ENCODE assay signal across 8 cellular contexts in the genomic region with DNA sequence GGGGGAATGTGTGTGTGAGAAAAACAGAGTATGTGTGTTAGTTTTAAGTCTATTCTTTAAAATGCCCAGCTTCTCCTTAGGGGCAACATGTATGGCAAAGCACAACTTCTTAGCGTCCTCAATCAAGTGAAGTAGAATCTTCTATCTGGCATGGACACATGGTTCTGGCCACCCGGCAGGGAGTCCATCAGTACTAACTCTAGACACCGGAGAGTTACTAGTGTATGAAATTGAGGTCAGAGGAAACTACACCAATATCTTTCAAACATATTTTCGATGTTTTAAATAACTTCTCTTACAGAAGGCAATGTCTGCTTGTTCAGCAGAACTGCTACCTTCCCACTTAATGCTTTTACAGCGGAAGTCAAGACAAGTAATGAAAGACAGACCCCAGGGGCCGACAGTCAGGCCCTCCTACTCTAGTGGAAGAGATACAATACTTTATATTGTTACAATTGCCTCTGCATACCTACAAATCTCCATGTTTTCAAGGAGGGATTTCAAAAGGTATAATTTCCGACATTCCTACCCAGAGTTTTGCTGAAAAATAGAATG.
A peak's percentile ranks its signal among the peaks of the same experiment; 100 is the strongest.
DNase-seq lines count a peak whose midpoint lies in the region; ATAC-seq and TF ChIP-seq lines count a peak whose summit lies in the region.

No MANE protein-coding gene starts in this region.

- H3K27ac Mint-ChIP-seq in HFFc6, result peak overlapping the region; percentile 89
- H3K27ac Mint-ChIP-seq in activated T-helper 1 cell treated with anti-CD3 and anti-CD28 coated beads, Interleukin-12 subunit alpha, Interleukin-12 subunit beta, Interleukin-2, Interleukin-4 antibody, amounts not matched to agents 30 ng/mL and 10 ng/mL and 1 ng/mL, durations not matched to agents 14 hours and 24 hours and 36 hours, result no peak overlapping the region

- H3K36me3 Mint-ChIP-seq in HFFc6 (ENCODE audit: low read depth), result peaks cover 18% of the 10 kb centered on the region
- peaks cover 36% of the 10 kb centered on the region for H3K36me3 Mint-ChIP-seq in activated T-helper 1 cell treated with anti-CD3 and anti-CD28 coated beads, Interleukin-12 subunit alpha, Interleukin-12 subunit beta, Interleukin-2, Interleukin-4 antibody, amounts not matched to agents 30 ng/mL and 10 ng/mL and 1 ng/mL, durations not matched to agents 14 hours and 24 hours and 36 hours (ENCODE audit: low read depth)

- ATAC-seq in gastroesophageal sphincter (no peak), HG03442 (IDR thresholded peaks at IDR 0.05; ENCODE audit: unreplicated experiment) (no peak)

- TF ChIP-seq POLR2A in gastroesophageal sphincter (IDR thresholded peaks at IDR 0.05), result no peak

- peak overlapping the region; percentile 58 for H3K4me3 Mint-ChIP-seq in HFFc6
- H3K4me3 Mint-ChIP-seq in activated T-helper 1 cell treated with anti-CD3 and anti-CD28 coated beads, Interleukin-12 subunit alpha, Interleukin-12 subunit beta, Interleukin-2, Interleukin-4 antibody, amounts not matched to agents 30 ng/mL and 10 ng/mL and 1 ng/mL, durations not matched to agents 14 hours and 24 hours and 36 hours, result peak overlapping the region; percentile 3

- H3K9me3 ChIP-seq in gastroesophageal sphincter, result no peaks in the 10 kb centered on the region

- no peaks in the 10 kb centered on the region for H3K36me3 ChIP-seq in gastroesophageal sphincter

- H3K27me3 Mint-ChIP-seq in HFFc6 (ENCODE audit: insufficient read depth), result peaks cover 4% of the 10 kb centered on the region
- H3K27me3 Mint-ChIP-seq in activated T-helper 1 cell treated with anti-CD3 and anti-CD28 coated beads, Interleukin-12 subunit alpha, Interleukin-12 subunit beta, Interleukin-2, Interleukin-4 antibody, amounts not matched to agents 30 ng/mL and 10 ng/mL and 1 ng/mL, durations not matched to agents 14 hours and 24 hours and 36 hours (ENCODE audit: insufficient read depth), result peaks cover 31% of the 10 kb centered on the region

- intact Hi-C loops in activated T-helper 1 cell treated with anti-CD3 and anti-CD28 coated beads, Interleukin-12 subunit alpha, Interleukin-12 subunit beta, Interleukin-2, Interleukin-4 antibody, amounts not matched to agents 30 ng/mL and 10 ng/mL and 1 ng/mL, durations not matched to agents 14 hours and 24 hours and 36 hours (cut with micrococcal nuclease), result no loop called here

- TF ChIP-seq CTCF in HFFc6 (IDR thresholded peaks at IDR 0.05) (no peak), gastroesophageal sphincter (IDR thresholded peaks at IDR 0.05) (no peak)

- peaks cover 38 to 100% (median 65%) of the 10 kb centered on the region in 3 donors for H3K4me1 ChIP-seq in gastroesophageal sphincter

- H3K27ac ChIP-seq in gastroesophageal sphincter, result peak overlapping the region; percentile 93 to 100 (median 96)
- peak overlapping the region in 20 of 21 experiments; percentile 58 to 91 (median 82) for H3K27ac ChIP-seq in skin epidermis

- H3K4me1 Mint-ChIP-seq in HFFc6 (ENCODE audit: low read depth), result peaks cover 93% of the 10 kb centered on the region
- peaks cover 91% of the 10 kb centered on the region for H3K4me1 Mint-ChIP-seq in activated T-helper 1 cell treated with anti-CD3 and anti-CD28 coated beads, Interleukin-12 subunit alpha, Interleukin-12 subunit beta, Interleukin-2, Interleukin-4 antibody, amounts not matched to agents 30 ng/mL and 10 ng/mL and 1 ng/mL, durations not matched to agents 14 hours and 24 hours and 36 hours (ENCODE audit: low read depth)

- DNase-seq in HFFc6, result no peak
- DNase-seq in activated T-helper 1 cell treated with anti-CD3 and anti-CD28 coated beads, Interleukin-12 subunit alpha, Interleukin-12 subunit beta, Interleukin-2, Interleukin-4 antibody, amounts not matched to agents 30 ng/mL and 10 ng/mL and 1 ng/mL, durations not matched to agents 14 hours and 24 hours and 36 hours (ENCODE audit: low spot score), result no peak
- DNase-seq in activated CD8-positive, alpha-beta memory T cell treated with anti-CD3 and anti-CD28 coated beads, Interleukin-2, amount 50 U/mL, for 4 hours, result no peak
- no peak for DNase-seq in anterior cingulate cortex (lab: John Stamatoyannopoulos, UW)
- no peak for DNase-seq in D341Med (ENCODE audit: low spot score)

- no peaks in the 10 kb centered on the region for H3K27me3 ChIP-seq in gastroesophageal sphincter

- H3K9me3 Mint-ChIP-seq in HFFc6, result no peaks in the 10 kb centered on the region
- no peaks in the 10 kb centered on the region for H3K9me3 Mint-ChIP-seq in activated T-helper 1 cell treated with anti-CD3 and anti-CD28 coated beads, Interleukin-12 subunit alpha, Interleukin-12 subunit beta, Interleukin-2, Interleukin-4 antibody, amounts not matched to agents 30 ng/mL and 10 ng/mL and 1 ng/mL, durations not matched to agents 14 hours and 24 hours and 36 hours

- WGBS in gastroesophageal sphincter (ENCODE audit: low coverage in 1 of 2), 2 donors, result 21% methylated on average over 7 of the region's 7 CpGs

- TF ChIP-seq EP300 in gastroesophageal sphincter (IDR thresholded peaks at IDR 0.05), result no peak

- H3K4me3 ChIP-seq in gastroesophageal sphincter, result peak overlapping the region; percentile 8 to 55
- no peak overlapping the region for H3K4me3 ChIP-seq in skin epidermis

Comparison
In these comparisons a context has a peak if more than half of its experiments do, and no peak if none do; other contexts are left out.
1. H3K4me3 ChIP-seq: peak in gastroesophageal sphincter (2 of 2); none in skin epidermis (0 of 7).